In genomic region chr6:39812853-39813533, GRCh38 we compare ENCODE assay signal across 8 cellular contexts. TPM values are rescaled to one million over a fixed set of nuclear protein-coding genes. Genes with fewer than 3 reads are reported as not detected.
DNase-seq lines count a peak whose midpoint lies in the region; ATAC-seq and TF ChIP-seq lines count a peak whose summit lies in the region.

No MANE protein-coding gene starts in this region.

- DNase-seq in DMS53 (lab: John Stamatoyannopoulos, UW) (peak; percentile 12), DMS53 treated with DMSO at 0.1 percent for 48 hours (lab: John Stamatoyannopoulos, UW; ENCODE audit: unreplicated experiment) (no peak), body of pancreas (peak in 2 of 4 donors; percentile 18 to 48), omental fat pad (ENCODE audit: low spot score) (no peak), HPDE6-E6E7 (ENCODE audit: extremely low spot score) (no peak)
- no peak for DNase-seq in central memory CD4-positive, alpha-beta T cell

- peak; percentile 69 for ATAC-seq in HG03095 (IDR thresholded peaks at IDR 0.05; ENCODE audit: unreplicated experiment)
- ATAC-seq in body of pancreas = peak; percentile 53
- peak; percentile 74 for ATAC-seq in omental fat pad (ENCODE audit: low FRiP score)
- ATAC-seq in activated T-helper 17 cell treated with anti-CD3 and anti-CD28 coated beads, Interleukin-2, amount 50 U/mL, for 72 hours (replicated peaks) = no peak

- H3K4me3 Mint-ChIP-seq in activated T-helper 17 cell treated with anti-CD3 and anti-CD28 coated beads, Interleukin-2, amount 50 U/mL, for 72 hours = no peak overlapping the region

- no peaks in the 10 kb centered on the region for H3K9me3 ChIP-seq in body of pancreas

- H3K4me1 ChIP-seq in body of pancreas = no peaks in the 10 kb centered on the region

- H3K27me3 Mint-ChIP-seq in activated T-helper 17 cell treated with anti-CD3 and anti-CD28 coated beads, Interleukin-2, amount 50 U/mL, for 72 hours = peaks cover 19% of the 10 kb centered on the region

- H3K36me3 Mint-ChIP-seq in activated T-helper 17 cell treated with anti-CD3 and anti-CD28 coated beads, Interleukin-2, amount 50 U/mL, for 72 hours (ENCODE audit: low read depth) = no peaks in the 10 kb centered on the region

- TF ChIP-seq CTCF in body of pancreas (IDR thresholded peaks at IDR 0.05) = no peak
- no peak for TF ChIP-seq CTCF in omental fat pad (IDR thresholded peaks at IDR 0.05)

- H3K4me1 Mint-ChIP-seq in activated T-helper 17 cell treated with anti-CD3 and anti-CD28 coated beads, Interleukin-2, amount 50 U/mL, for 72 hours = no peaks in the 10 kb centered on the region

- H3K27ac ChIP-seq in body of pancreas = no peak overlapping the region

- intact Hi-C loops in body of pancreas (cut with DNase I) = no loop called here

- no peak overlapping the region for H3K4me3 ChIP-seq in body of pancreas

- H3K36me3 ChIP-seq in body of pancreas (replicated peaks in 1 of 2; ENCODE audit: insufficient read depth in 1 of 2, low read depth in 2 of 2) = no peaks in the 10 kb centered on the region

- peaks cover 3% of the 10 kb centered on the region for H3K9me3 Mint-ChIP-seq in activated T-helper 17 cell treated with anti-CD3 and anti-CD28 coated beads, Interleukin-2, amount 50 U/mL, for 72 hours

- no peak for TF ChIP-seq POLR2A in body of pancreas (IDR thresholded peaks at IDR 0.05)

- no peak overlapping the region for H3K27ac Mint-ChIP-seq in activated T-helper 17 cell treated with anti-CD3 and anti-CD28 coated beads, Interleukin-2, amount 50 U/mL, for 72 hours

- WGBS in body of pancreas, 2 donors = 63 to 68% methylated on average over 9 of the region's 9 CpGs

- H3K27me3 ChIP-seq in body of pancreas = no peaks in the 10 kb centered on the region

RNA-seq across cellular contexts. Expression of gene DAAM2, which starts 20.8 kb away (rescaled TPM):
- total RNA-seq in body of pancreas (10 to 100 TPM; 10.1 to 12.2 TPM), omental fat pad (100 to 1,000 TPM in 1 of 4 donors, 10 to 100 TPM in 3; 36.5 to 154 (median 54.1) TPM)
- not detected for total RNA-seq in activated T-helper 17 cell treated with anti-CD3 and anti-CD28 coated beads, Interleukin-2, amount 50 U/mL, for 72 hours

Comparison
In these comparisons a context has a peak if more than half of its experiments do, and no peak if none do; other contexts are left out.
1. RNA of gene DAAM2, which starts 20.8 kb away (total RNA-seq): 36.5 to 154 TPM in omental fat pad and 10.1 to 12.2 TPM in body of pancreas; not detected in activated T-helper 17 cell treated with anti-CD3 and anti-CD28 coated beads, Interleukin-2, amount 50 U/mL, for 72 hours; every median in the first group is over 10 times any median in the second.